ENCODE assay signal across 22 cellular contexts in genomic region chr11:120814531-120815259, GRCh38.
"Had no signal": no experiment of that assay in that cellular context is flagged by ENCODE, and none has a peak within 500 bp of the region (broad histone marks: within the 10 kb centered on the region; RNA-seq: fewer than 3 reads in every experiment).

No MANE protein-coding gene starts in this region.

- DNase-seq: central memory CD4-positive, alpha-beta T cell; effector memory CD4-positive, alpha-beta T cell; gastrocnemius medialis; glutamatergic neuron; kidney; left cardiac atrium; left ventricle myocardium superior; natural killer cell; right lobe of liver; stimulated activated CD4-positive, alpha-beta T cell treated with anti-CD3 and anti-CD28 coated beads, Interleukin-15, amount 100 ng/mL, for 24 hours; stimulated activated CD4-positive, alpha-beta T cell treated with anti-CD3 and anti-CD28 coated beads, Interleukin-1b, Interleukin-23, amount 100 ng/mL, for 48 hours; stimulated activated CD4-positive, alpha-beta T cell treated with anti-CD3 and anti-CD28 coated beads, Interleukin-4, amount 100 ng/mL, for 24 hours; testis; upper lobe of right lung had no signal

- H3K9me3 Mint-ChIP-seq: natural killer cell; stimulated activated memory B cell treated with anti-CD40 and anti-IgM and Interleukin-4, amounts not matched to agents 10 μg/mL and 1 μg/mL and 100 μg/mL, for 72 hours; stimulated activated naive CD8-positive, alpha-beta T cell treated with anti-CD3 and anti-CD28 coated beads, Interleukin-15, Interleukin-2, amounts not matched to agents 100 ng/mL and 50 ng/mL, for 24 hours had no signal

- H3K36me3 Mint-ChIP-seq: natural killer cell; stimulated activated memory B cell treated with anti-CD40 and anti-IgM and Interleukin-4, amounts not matched to agents 10 μg/mL and 1 μg/mL and 100 μg/mL, for 72 hours had no signal

- H3K4me1 ChIP-seq: esophagus muscularis mucosa, gastrocnemius medialis, parathyroid adenoma, right lobe of liver, testis, tibial nerve, upper lobe of right lung had no signal

- H3K27me3 ChIP-seq: right lobe of liver, testis, tibial nerve, upper lobe of right lung had no signal

- H3K27ac ChIP-seq: epithelial cell of prostate, esophagus muscularis mucosa, gastrocnemius medialis, parathyroid adenoma, prostate gland, right lobe of liver, testis, tibial nerve, upper lobe of right lung had no signal

- H3K36me3 ChIP-seq: esophagus muscularis mucosa, gastrocnemius medialis, prostate gland, right lobe of liver, tibial nerve, upper lobe of right lung had no signal

- H3K4me3 ChIP-seq: esophagus muscularis mucosa, gastrocnemius medialis, lung, prostate gland, right lobe of liver, testis, tibial nerve, upper lobe of right lung had no signal

- H3K4me3 Mint-ChIP-seq: natural killer cell; stimulated activated memory B cell treated with anti-CD40 and anti-IgM and Interleukin-4, amounts not matched to agents 10 μg/mL and 1 μg/mL and 100 μg/mL, for 72 hours; stimulated activated naive CD8-positive, alpha-beta T cell treated with anti-CD3 and anti-CD28 coated beads, Interleukin-15, Interleukin-2, amounts not matched to agents 100 ng/mL and 50 ng/mL, for 24 hours had no signal

- H3K4me1 Mint-ChIP-seq: stimulated activated memory B cell treated with anti-CD40 and anti-IgM and Interleukin-4, amounts not matched to agents 10 μg/mL and 1 μg/mL and 100 μg/mL, for 72 hours had no signal

- H3K27ac Mint-ChIP-seq: natural killer cell; stimulated activated memory B cell treated with anti-CD40 and anti-IgM and Interleukin-4, amounts not matched to agents 10 μg/mL and 1 μg/mL and 100 μg/mL, for 72 hours; stimulated activated naive CD8-positive, alpha-beta T cell treated with anti-CD3 and anti-CD28 coated beads, Interleukin-15, Interleukin-2, amounts not matched to agents 100 ng/mL and 50 ng/mL, for 24 hours had no signal

- H3K9me3 ChIP-seq: esophagus muscularis mucosa, gastrocnemius medialis, prostate gland, right lobe of liver, testis, tibial nerve, upper lobe of right lung had no signal
